Comparison of ENCODE assay signal across 15 cellular contexts in the genomic region with DNA sequence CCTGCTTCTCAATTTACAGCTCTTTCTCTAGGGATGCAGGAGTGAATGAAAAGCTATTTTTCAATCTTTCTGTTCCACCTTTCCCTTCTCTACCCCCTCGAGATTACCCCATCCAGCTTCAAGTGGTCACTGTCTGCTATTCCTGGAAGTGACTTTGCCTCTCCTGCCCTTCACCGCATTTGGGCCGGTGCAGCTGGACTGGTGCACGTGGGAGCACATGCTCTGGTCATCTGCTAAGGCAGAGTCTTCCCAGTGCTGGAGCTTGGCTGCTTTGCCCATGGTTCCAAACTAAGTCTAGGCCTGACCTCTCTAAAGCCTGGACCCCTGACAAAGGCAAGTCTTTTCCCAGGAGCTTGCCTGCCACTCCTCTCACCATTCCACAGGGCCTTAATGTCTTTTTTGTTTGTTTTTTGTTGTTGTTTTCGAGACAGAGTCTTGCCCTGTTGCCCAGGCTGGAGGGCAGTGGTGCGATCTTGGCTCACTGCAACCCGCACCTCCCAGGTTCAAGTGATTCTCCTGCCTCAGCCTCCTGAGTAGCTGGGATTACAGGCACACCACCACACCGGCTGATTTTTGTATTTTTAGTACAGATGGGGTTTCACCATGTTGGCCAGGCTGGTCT.
"Had no signal": no experiment of that assay in that cellular context is flagged by ENCODE, and none has a peak within 500 bp of the region (broad histone marks: within the 10 kb centered on the region; RNA-seq: fewer than 3 reads in every experiment).

No MANE protein-coding gene starts in this region.

- H3K4me1 Mint-ChIP-seq: activated CD4-positive, alpha-beta T cell treated with anti-CD3 and anti-CD28 coated beads, Interleukin-2, amount 10 ng/mL, durations not matched to agents 7 days and 5 days; activated naive CD8-positive, alpha-beta T cell treated with anti-CD3 and anti-CD28 coated beads for 36 hours had no signal

- H3K27ac Mint-ChIP-seq: activated CD4-positive, alpha-beta T cell treated with anti-CD3 and anti-CD28 coated beads, Interleukin-2, amount 10 ng/mL, durations not matched to agents 7 days and 5 days; activated naive CD8-positive, alpha-beta T cell treated with anti-CD3 and anti-CD28 coated beads for 36 hours; natural killer cell treated with Interleukin-12 subunit alpha and Interleukin-12 subunit beta and Interleukin-15 and Interleukin-18, amount 100 ng/mL, for 72 hours had no signal

- H3K36me3 ChIP-seq: brain microvascular endothelial cell, thyroid gland had no signal

- H3K36me3 Mint-ChIP-seq: natural killer cell treated with Interleukin-12 subunit alpha and Interleukin-12 subunit beta and Interleukin-15 and Interleukin-18, amount 100 ng/mL, for 72 hours had no signal

- H3K27me3 Mint-ChIP-seq: activated CD4-positive, alpha-beta T cell treated with anti-CD3 and anti-CD28 coated beads, Interleukin-2, amount 10 ng/mL, durations not matched to agents 7 days and 5 days; activated naive CD8-positive, alpha-beta T cell treated with anti-CD3 and anti-CD28 coated beads for 36 hours; natural killer cell treated with Interleukin-12 subunit alpha and Interleukin-12 subunit beta and Interleukin-15 and Interleukin-18, amount 100 ng/mL, for 72 hours had no signal

- H3K4me3 ChIP-seq: sigmoid colon, thyroid gland had no signal

- H3K27ac ChIP-seq: brain microvascular endothelial cell, epithelial cell of prostate, sigmoid colon, thyroid gland had no signal

- DNase-seq: activated CD4-positive, alpha-beta T cell treated with anti-CD3 and anti-CD28 coated beads, Interleukin-2, amount 10 ng/mL, durations not matched to agents 7 days and 5 days; activated CD4-positive, CD25-positive, alpha-beta regulatory T cell; activated CD8-positive, alpha-beta memory T cell treated with anti-CD3 and anti-CD28 coated beads for 24 hours; activated gamma-delta T cell treated with Interleukin-2 at 50 U/mL for 16 hours; activated naive CD8-positive, alpha-beta T cell treated with anti-CD3 and anti-CD28 coated beads for 36 hours; brain microvascular endothelial cell; cerebellar nuclear complex; dermis blood vessel endothelial cell; foreskin melanocyte; left colon; sigmoid colon; stimulated activated CD4-positive, alpha-beta T cell treated with anti-CD3 and anti-CD28 coated beads, Interleukin-1b, Interleukin-23, amount 100 ng/mL, for 48 hours; thyroid gland had no signal

- H3K9me3 ChIP-seq: thyroid gland had no signal

- H3K9me3 Mint-ChIP-seq: activated CD4-positive, alpha-beta T cell treated with anti-CD3 and anti-CD28 coated beads, Interleukin-2, amount 10 ng/mL, durations not matched to agents 7 days and 5 days; natural killer cell treated with Interleukin-12 subunit alpha and Interleukin-12 subunit beta and Interleukin-15 and Interleukin-18, amount 100 ng/mL, for 72 hours had no signal

- H3K4me3 Mint-ChIP-seq: activated CD4-positive, alpha-beta T cell treated with anti-CD3 and anti-CD28 coated beads, Interleukin-2, amount 10 ng/mL, durations not matched to agents 7 days and 5 days; activated naive CD8-positive, alpha-beta T cell treated with anti-CD3 and anti-CD28 coated beads for 36 hours; natural killer cell treated with Interleukin-12 subunit alpha and Interleukin-12 subunit beta and Interleukin-15 and Interleukin-18, amount 100 ng/mL, for 72 hours had no signal

- ATAC-seq: left colon; natural killer cell treated with Interleukin-12 subunit alpha and Interleukin-12 subunit beta and Interleukin-15 and Interleukin-18, amount 100 ng/mL, for 72 hours had no signal

- H3K27me3 ChIP-seq: brain microvascular endothelial cell, sigmoid colon, thyroid gland had no signal

- H3K4me1 ChIP-seq: sigmoid colon, thyroid gland had no signal
